In genomic region chr22:26828311-26828710, GRCh38 we compare ENCODE assay signal across 29 cellular contexts.
A peak's percentile ranks its signal among the peaks of the same experiment; 100 is the strongest.
DNase-seq lines count a peak whose midpoint lies in the region; ATAC-seq, FAIRE-seq and TF ChIP-seq lines count a peak whose summit lies in the region.
"Had no signal": no experiment of that assay in that cellular context is flagged by ENCODE, and none has a peak within 500 bp of the region (broad histone marks: within the 10 kb centered on the region; RNA-seq: fewer than 3 reads in every experiment).

No MANE protein-coding gene starts in this region.

- H3K27ac ChIP-seq in breast epithelium = no peak overlapping the region
- H3K27ac ChIP-seq in Karpas-422 (ENCODE audit: low read length) = no peak overlapping the region
- H3K27ac ChIP-seq in WERI-Rb-1 = no peak overlapping the region
- H3K27ac ChIP-seq: A549, adrenal gland, dorsolateral prefrontal cortex, neutrophil had no signal

- no peaks in the 10 kb centered on the region for H3K4me1 ChIP-seq in breast epithelium
- H3K4me1 ChIP-seq in Karpas-422 (ENCODE audit: low read length) = peaks cover 7% of the 10 kb centered on the region
- H3K4me1 ChIP-seq: A549, adrenal gland had no signal

- H3K36me3 ChIP-seq in breast epithelium (no peaks in the 10 kb centered on the region), Karpas-422 (ENCODE audit: insufficient read depth, low read length) (no peaks in the 10 kb centered on the region), WERI-Rb-1 (no peaks in the 10 kb centered on the region)
- H3K36me3 ChIP-seq: adrenal gland, neutrophil, thoracic aorta had no signal

- H3K27ac Mint-ChIP-seq in MCF 10A (ENCODE audit: low read depth, unreplicated experiment) = no peak overlapping the region
- H3K27ac Mint-ChIP-seq in nephron progenitor cell = no peak overlapping the region
- peak overlapping the region in 1 of 2 donors; percentile 0 for H3K27ac Mint-ChIP-seq in effector memory CD8-positive, alpha-beta T cell
- H3K27ac Mint-ChIP-seq: activated CD4-positive, alpha-beta T cell treated with anti-CD3 and anti-CD28 coated beads, Interleukin-2, amount 10 ng/mL, durations not matched to agents 7 days and 5 days; activated CD8-positive, alpha-beta memory T cell treated with anti-CD3 and anti-CD28 coated beads, Interleukin-2, amount 10 ng/mL, durations not matched to agents 7 days and 5 days; B cell; CD8-positive, alpha-beta T cell; progenitor cell of endocrine pancreas had no signal

- no peaks in the 10 kb centered on the region for H3K27me3 ChIP-seq in breast epithelium
- H3K27me3 ChIP-seq in Karpas-422 (ENCODE audit: low read length) = no peaks in the 10 kb centered on the region
- no peaks in the 10 kb centered on the region for H3K27me3 ChIP-seq in WERI-Rb-1 (ENCODE audit: insufficient read depth, low read depth, severe bottlenecking)
- H3K27me3 ChIP-seq: adrenal gland, dorsolateral prefrontal cortex, neutrophil had no signal

- H3K4me2 ChIP-seq in Karpas-422 (ENCODE audit: low read depth, low read length, poor library complexity, severe bottlenecking) = no peak overlapping the region
- H3K4me2 ChIP-seq: A549 had no signal

- no peaks in the 10 kb centered on the region for H3K9me3 Mint-ChIP-seq in MCF 10A (ENCODE audit: unreplicated experiment)
- no peaks in the 10 kb centered on the region for H3K9me3 Mint-ChIP-seq in nephron progenitor cell
- no peaks in the 10 kb centered on the region for H3K9me3 Mint-ChIP-seq in effector memory CD8-positive, alpha-beta T cell
- H3K9me3 Mint-ChIP-seq: activated CD4-positive, alpha-beta T cell treated with anti-CD3 and anti-CD28 coated beads, Interleukin-2, amount 10 ng/mL, durations not matched to agents 7 days and 5 days; brain; CD8-positive, alpha-beta T cell had no signal

- TF ChIP-seq CTCF in MCF 10A (IDR thresholded peaks at IDR 0.05; ENCODE audit: unreplicated experiment) (no peak), breast epithelium (IDR thresholded peaks at IDR 0.05) (no peak), WERI-Rb-1 (IDR thresholded peaks at IDR 0.05; ENCODE audit: low read depth, low read length) (no peak), nephron progenitor cell (IDR thresholded peaks at IDR 0.05) (no peak)

- H3K79me2 ChIP-seq in Karpas-422 (ENCODE audit: low read length) = no peaks in the 10 kb centered on the region

- no TSS peak for BruUV-seq in MCF 10A (replicated peaks; lab: Mats Ljungman, UMichigan)

- no peak overlapping the region for H3K9ac ChIP-seq in Karpas-422 (ENCODE audit: low read length)

- intact Hi-C loops in MCF 10A (cut with micrococcal nuclease) (no loop called here), breast epithelium (cut with DNase I; ENCODE audit: low total_unique reads) (no loop called here)

- H3K4me3 ChIP-seq in breast epithelium (no peak overlapping the region), Karpas-422 (ENCODE audit: low read length) (no peak overlapping the region), WERI-Rb-1 (ENCODE audit: low read depth, low read length) (no peak overlapping the region)
- H3K4me3 ChIP-seq: A549, adrenal gland, dorsolateral prefrontal cortex, thoracic aorta had no signal

- DNase-seq in MCF 10A (ENCODE audit: unreplicated experiment) (peak; percentile 14), breast epithelium (ENCODE audit: low spot score in 2 of 2) (no peak), Karpas-422 (peak; percentile 63), WERI-Rb-1 (peak; percentile 11), RCC 7860 (ENCODE audit: low spot score) (no peak), nephron progenitor cell (no peak), H4 (ENCODE audit: low spot score) (no peak)
- DNase-seq in effector memory CD8-positive, alpha-beta T cell = no peak
- DNase-seq: activated CD4-positive, alpha-beta T cell treated with anti-CD3 and anti-CD28 coated beads, Interleukin-2, amount 10 ng/mL, durations not matched to agents 7 days and 5 days; activated CD8-positive, alpha-beta memory T cell treated with anti-CD3 and anti-CD28 coated beads, Interleukin-2, amount 10 ng/mL, durations not matched to agents 7 days and 5 days; activated naive CD4-positive, alpha-beta T cell treated with Interleukin-2 at 50 U/mL for 16 hours; adrenal gland; CD8-positive, alpha-beta T cell; dorsolateral prefrontal cortex; mesendoderm; NCI-H1417; NCI-H2029 treated with DMSO at 0.1 percent for 48 hours; NCI-H748 treated with DMSO at 0.1 percent for 48 hours; stimulated activated naive CD8-positive, alpha-beta T cell treated with anti-CD3 and anti-CD28 coated beads, Interleukin-15, Interleukin-2, amounts not matched to agents 100 U/mL and 50 U/mL, for 24 hours; T-helper 9 cell had no signal

- no peaks in the 10 kb centered on the region for H4K20me1 ChIP-seq in Karpas-422 (ENCODE audit: insufficient read depth, low read depth, low read length)

- no peaks in the 10 kb centered on the region for H3K9me2 ChIP-seq in Karpas-422 (replicated peaks; ENCODE audit: insufficient read depth, low read length)

- no peak for FAIRE-seq in RCC 7860 (lab: Jason Lieb, UNC)
- FAIRE-seq: A549, endothelial cell of umbilical vein had no signal

- H3K36me3 Mint-ChIP-seq in MCF 10A (ENCODE audit: insufficient read depth, unreplicated experiment) (no peaks in the 10 kb centered on the region), nephron progenitor cell (ENCODE audit: low read depth) (no peaks in the 10 kb centered on the region)
- H3K36me3 Mint-ChIP-seq in effector memory CD8-positive, alpha-beta T cell (ENCODE audit: insufficient read depth) = no peaks in the 10 kb centered on the region
- H3K36me3 Mint-ChIP-seq: activated CD8-positive, alpha-beta memory T cell treated with anti-CD3 and anti-CD28 coated beads, Interleukin-2, amount 10 ng/mL, durations not matched to agents 7 days and 5 days; brain; CD8-positive, alpha-beta T cell had no signal

- POLR2A ChIA-PET in MCF 10A (lab: Yijun Ruan, JAX) = interaction anchor here (1.2 kb wide), 1 partner anchor 67 kb away, joined by 3 read pairs; no protein-coding TSS in a partner anchor

- H3K4me3 Mint-ChIP-seq in MCF 10A (ENCODE audit: unreplicated experiment) (no peak overlapping the region), nephron progenitor cell (no peak overlapping the region)
- no peak overlapping the region for H3K4me3 Mint-ChIP-seq in effector memory CD8-positive, alpha-beta T cell
- H3K4me3 Mint-ChIP-seq: activated CD4-positive, alpha-beta T cell treated with anti-CD3 and anti-CD28 coated beads, Interleukin-2, amount 10 ng/mL, durations not matched to agents 7 days and 5 days; activated CD8-positive, alpha-beta memory T cell treated with anti-CD3 and anti-CD28 coated beads, Interleukin-2, amount 10 ng/mL, durations not matched to agents 7 days and 5 days; B cell; brain; CD8-positive, alpha-beta T cell had no signal

- H3K27me3 Mint-ChIP-seq in MCF 10A (ENCODE audit: insufficient read depth, unreplicated experiment) (peaks cover 34% of the 10 kb centered on the region), nephron progenitor cell (ENCODE audit: low read depth, poor library complexity) (peaks cover 42% of the 10 kb centered on the region)
- no peaks in the 10 kb centered on the region for H3K27me3 Mint-ChIP-seq in effector memory CD8-positive, alpha-beta T cell
- H3K27me3 Mint-ChIP-seq: activated CD4-positive, alpha-beta T cell treated with anti-CD3 and anti-CD28 coated beads, Interleukin-2, amount 10 ng/mL, durations not matched to agents 7 days and 5 days; activated CD8-positive, alpha-beta memory T cell treated with anti-CD3 and anti-CD28 coated beads, Interleukin-2, amount 10 ng/mL, durations not matched to agents 7 days and 5 days; B cell; brain had no signal

- CTCF ChIA-PET in MCF 10A (lab: Yijun Ruan, JAX) = interaction anchor here (1.0 to 1.2 kb wide), 2 partner anchors 67 to 507 kb away, joined by 3 to 4 read pairs; no protein-coding TSS in a partner anchor

- peak overlapping the region; percentile 51; the same call in 1 of the 2 replicates for H2AFZ ChIP-seq in Karpas-422 (ENCODE audit: low read length)

- no peaks in the 10 kb centered on the region for H3K4me1 Mint-ChIP-seq in MCF 10A (ENCODE audit: insufficient read depth, unreplicated experiment)
- peaks cover 22% of the 10 kb centered on the region for H3K4me1 Mint-ChIP-seq in nephron progenitor cell
- H3K4me1 Mint-ChIP-seq in effector memory CD8-positive, alpha-beta T cell (ENCODE audit: low read depth in 2 of 2) = peaks cover 0 to 2% of the 10 kb centered on the region in 2 donors
- H3K4me1 Mint-ChIP-seq: activated CD4-positive, alpha-beta T cell treated with anti-CD3 and anti-CD28 coated beads, Interleukin-2, amount 10 ng/mL, durations not matched to agents 7 days and 5 days; activated CD8-positive, alpha-beta memory T cell treated with anti-CD3 and anti-CD28 coated beads, Interleukin-2, amount 10 ng/mL, durations not matched to agents 7 days and 5 days; B cell had no signal

- TF ChIP-seq POLR2A in breast epithelium (IDR thresholded peaks at IDR 0.05) = no peak

- H3K9me3 ChIP-seq in breast epithelium = no peaks in the 10 kb centered on the region
- H3K9me3 ChIP-seq in Karpas-422 (ENCODE audit: low read length) = no peaks in the 10 kb centered on the region
- no peaks in the 10 kb centered on the region for H3K9me3 ChIP-seq in WERI-Rb-1 (ENCODE audit: severe bottlenecking)
- H3K9me3 ChIP-seq: A549, adrenal gland, neutrophil, thoracic aorta had no signal

- ATAC-seq in effector memory CD8-positive, alpha-beta T cell (replicated peaks) = no peak
- ATAC-seq: A549; activated CD8-positive, alpha-beta memory T cell treated with anti-CD3 and anti-CD28 coated beads, Interleukin-2, amount 10 ng/mL, durations not matched to agents 7 days and 5 days; CD8-positive, alpha-beta T cell; left lobe of liver; Right ventricle myocardium inferior; stimulated activated naive CD8-positive, alpha-beta T cell treated with anti-CD3 and anti-CD28 coated beads, Interleukin-15, Interleukin-2, amounts not matched to agents 100 U/mL and 50 U/mL, for 24 hours had no signal

Comparison
In these comparisons a context has a peak if more than half of its experiments do, and no peak if none do; other contexts are left out.
1. DNase-seq: peak in MCF 10A (single experiment), Karpas-422 (single experiment) and WERI-Rb-1 (single experiment); none in breast epithelium (0 of 2), RCC 7860 (single experiment), nephron progenitor cell (single experiment), H4 (single experiment) and effector memory CD8-positive, alpha-beta T cell (0 of 3).